ENCODE assay signal across 10 cellular contexts in the genomic region with DNA sequence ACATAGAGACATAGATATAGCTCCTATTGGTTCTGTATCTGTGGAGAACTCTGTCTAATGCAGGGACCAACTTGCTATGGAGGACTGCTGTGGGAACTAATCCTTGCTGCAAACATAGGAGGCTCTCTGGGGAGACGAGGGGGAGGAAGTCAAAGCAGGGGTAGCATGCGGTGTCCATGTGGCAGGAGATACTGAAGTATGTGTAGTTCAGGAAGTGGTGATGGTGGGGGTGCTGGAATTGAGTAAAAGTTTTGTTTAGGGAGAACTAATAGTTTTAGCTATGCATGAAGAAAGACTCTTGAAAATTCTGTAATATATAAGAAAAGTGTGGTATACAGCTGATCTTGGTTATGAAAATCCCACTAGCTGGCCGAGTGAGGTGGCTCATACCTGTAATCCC.
DNase-seq lines count a peak whose midpoint lies in the region; ATAC-seq and TF ChIP-seq lines count a peak whose summit lies in the region.
"Had no signal": no experiment of that assay in that cellular context is flagged by ENCODE, and none has a peak within 500 bp of the region (broad histone marks: within the 10 kb centered on the region; RNA-seq: fewer than 3 reads in every experiment).

No MANE protein-coding gene starts in this region.

- no peak overlapping the region for H3K4me3 Mint-ChIP-seq in activated CD4-positive, alpha-beta T cell treated with anti-CD3 and anti-CD28 coated beads, Interleukin-2, amount 10 ng/mL, durations not matched to agents 7 days and 5 days
- H3K4me3 Mint-ChIP-seq in activated T-helper 1 cell treated with anti-CD3 and anti-CD28 coated beads, Interleukin-12 subunit alpha, Interleukin-12 subunit beta, Interleukin-2, Interleukin-4 antibody, amounts not matched to agents 30 ng/mL and 10 ng/mL and 1 ng/mL, durations not matched to agents 14 hours and 24 hours and 36 hours, result peak overlapping the region; percentile 38

- H3K4me3 ChIP-seq in esophagus squamous epithelium, result no peak overlapping the region
- H3K4me3 ChIP-seq: K562 had no signal

- no peaks in the 10 kb centered on the region for H3K36me3 ChIP-seq in esophagus squamous epithelium

- peak overlapping the region; percentile 27 for H3K27ac Mint-ChIP-seq in activated CD4-positive, alpha-beta T cell treated with anti-CD3 and anti-CD28 coated beads, Interleukin-2, amount 10 ng/mL, durations not matched to agents 7 days and 5 days
- H3K27ac Mint-ChIP-seq in activated T-helper 1 cell treated with anti-CD3 and anti-CD28 coated beads, Interleukin-12 subunit alpha, Interleukin-12 subunit beta, Interleukin-2, Interleukin-4 antibody, amounts not matched to agents 30 ng/mL and 10 ng/mL and 1 ng/mL, durations not matched to agents 14 hours and 24 hours and 36 hours, result peak overlapping the region; percentile 92

- CTCF ChIA-PET in activated CD4-positive, alpha-beta T cell treated with anti-CD3 and anti-CD28 coated beads, Interleukin-2, amount 10 ng/mL, durations not matched to agents 7 days and 5 days (lab: Charles Lee), result interaction anchor here (0.6 kb wide), 1 partner anchor 9 kb away, joined by 3 read pairs; no protein-coding TSS in a partner anchor

- peaks cover 48% of the 10 kb centered on the region for H3K36me3 Mint-ChIP-seq in activated CD4-positive, alpha-beta T cell treated with anti-CD3 and anti-CD28 coated beads, Interleukin-2, amount 10 ng/mL, durations not matched to agents 7 days and 5 days (ENCODE audit: low read depth)
- peaks cover 23% of the 10 kb centered on the region for H3K36me3 Mint-ChIP-seq in activated T-helper 1 cell treated with anti-CD3 and anti-CD28 coated beads, Interleukin-12 subunit alpha, Interleukin-12 subunit beta, Interleukin-2, Interleukin-4 antibody, amounts not matched to agents 30 ng/mL and 10 ng/mL and 1 ng/mL, durations not matched to agents 14 hours and 24 hours and 36 hours (ENCODE audit: low read depth)

- TF ChIP-seq POLR2A in esophagus squamous epithelium (IDR thresholded peaks at IDR 0.05), result no peak

- peaks cover 0 to 10% (median 0%) of the 10 kb centered on the region in 3 donors for H3K4me1 ChIP-seq in esophagus squamous epithelium

- POLR2A ChIA-PET in activated CD4-positive, alpha-beta T cell treated with anti-CD3 and anti-CD28 coated beads, Interleukin-2, amount 10 ng/mL, durations not matched to agents 7 days and 5 days (lab: Charles Lee), result no interaction called here

- no peaks in the 10 kb centered on the region for H3K27me3 Mint-ChIP-seq in activated CD4-positive, alpha-beta T cell treated with anti-CD3 and anti-CD28 coated beads, Interleukin-2, amount 10 ng/mL, durations not matched to agents 7 days and 5 days
- no peaks in the 10 kb centered on the region for H3K27me3 Mint-ChIP-seq in activated T-helper 1 cell treated with anti-CD3 and anti-CD28 coated beads, Interleukin-12 subunit alpha, Interleukin-12 subunit beta, Interleukin-2, Interleukin-4 antibody, amounts not matched to agents 30 ng/mL and 10 ng/mL and 1 ng/mL, durations not matched to agents 14 hours and 24 hours and 36 hours (ENCODE audit: insufficient read depth)

- TF ChIP-seq CTCF in esophagus squamous epithelium (IDR thresholded peaks at IDR 0.05), result no peak

- intact Hi-C loops in activated T-helper 1 cell treated with anti-CD3 and anti-CD28 coated beads, Interleukin-12 subunit alpha, Interleukin-12 subunit beta, Interleukin-2, Interleukin-4 antibody, amounts not matched to agents 30 ng/mL and 10 ng/mL and 1 ng/mL, durations not matched to agents 14 hours and 24 hours and 36 hours (cut with micrococcal nuclease), result loop anchor here (1.0 kb wide), 1 partner anchor 8 kb away; no protein-coding TSS in a partner anchor
- intact Hi-C loops in esophagus squamous epithelium (cut with DNase I), result no loop called here

- DNase-seq in activated CD4-positive, alpha-beta T cell treated with anti-CD3 and anti-CD28 coated beads, Interleukin-2, amount 10 ng/mL, durations not matched to agents 7 days and 5 days, result peak; percentile 40
- no peak for DNase-seq in activated CD4-positive, alpha-beta T cell treated with anti-CD3 and anti-CD28 coated beads for 1 hour
- DNase-seq in activated T-helper 1 cell treated with anti-CD3 and anti-CD28 coated beads, Interleukin-12 subunit alpha, Interleukin-12 subunit beta, Interleukin-2, Interleukin-4 antibody, amounts not matched to agents 30 ng/mL and 10 ng/mL and 1 ng/mL, durations not matched to agents 14 hours and 24 hours and 36 hours (ENCODE audit: low spot score), result no peak
- peak; percentile 77 for DNase-seq in pons (ENCODE audit: low spot score)
- no peak for DNase-seq in NCI-H2029 treated with DMSO at 0.1 percent for 48 hours (lab: John Stamatoyannopoulos, UW)
- DNase-seq in esophagus squamous epithelium (lab: John Stamatoyannopoulos, UW), result no peak
- DNase-seq: ACHN had no signal

- no peaks in the 10 kb centered on the region for H3K9me3 ChIP-seq in esophagus squamous epithelium

- H3K27me3 ChIP-seq in esophagus squamous epithelium, result no peaks in the 10 kb centered on the region

- peak; percentile 44 for ATAC-seq in HG03196 (IDR thresholded peaks at IDR 0.05; ENCODE audit: unreplicated experiment)
- ATAC-seq in HG03139 (IDR thresholded peaks at IDR 0.05; ENCODE audit: unreplicated experiment), result no peak
- ATAC-seq: K562 had no signal

- no peak overlapping the region for H3K27ac ChIP-seq in esophagus squamous epithelium

- 60 to 65% methylated on average over 3 of the region's 3 CpGs for WGBS in esophagus squamous epithelium, 2 donors

- H3K4me1 Mint-ChIP-seq in activated CD4-positive, alpha-beta T cell treated with anti-CD3 and anti-CD28 coated beads, Interleukin-2, amount 10 ng/mL, durations not matched to agents 7 days and 5 days, result peaks cover 68% of the 10 kb centered on the region
- H3K4me1 Mint-ChIP-seq in activated T-helper 1 cell treated with anti-CD3 and anti-CD28 coated beads, Interleukin-12 subunit alpha, Interleukin-12 subunit beta, Interleukin-2, Interleukin-4 antibody, amounts not matched to agents 30 ng/mL and 10 ng/mL and 1 ng/mL, durations not matched to agents 14 hours and 24 hours and 36 hours (ENCODE audit: low read depth), result peaks cover 74% of the 10 kb centered on the region

- H3K9me3 Mint-ChIP-seq in activated CD4-positive, alpha-beta T cell treated with anti-CD3 and anti-CD28 coated beads, Interleukin-2, amount 10 ng/mL, durations not matched to agents 7 days and 5 days, result peaks cover 7% of the 10 kb centered on the region
- H3K9me3 Mint-ChIP-seq in activated T-helper 1 cell treated with anti-CD3 and anti-CD28 coated beads, Interleukin-12 subunit alpha, Interleukin-12 subunit beta, Interleukin-2, Interleukin-4 antibody, amounts not matched to agents 30 ng/mL and 10 ng/mL and 1 ng/mL, durations not matched to agents 14 hours and 24 hours and 36 hours, result no peaks in the 10 kb centered on the region

Comparison
In these comparisons a context has a peak if more than half of its experiments do, and no peak if none do; other contexts are left out.
1. DNase-seq: peak in activated CD4-positive, alpha-beta T cell treated with anti-CD3 and anti-CD28 coated beads, Interleukin-2, amount 10 ng/mL, durations not matched to agents 7 days and 5 days (single experiment) and pons (single experiment); none in activated CD4-positive, alpha-beta T cell treated with anti-CD3 and anti-CD28 coated beads for 1 hour (single experiment), activated T-helper 1 cell treated with anti-CD3 and anti-CD28 coated beads, Interleukin-12 subunit alpha, Interleukin-12 subunit beta, Interleukin-2, Interleukin-4 antibody, amounts not matched to agents 30 ng/mL and 10 ng/mL and 1 ng/mL, durations not matched to agents 14 hours and 24 hours and 36 hours (single experiment), NCI-H2029 treated with DMSO at 0.1 percent for 48 hours (single experiment) and esophagus squamous epithelium (single experiment).